In genomic region chr11:85694385-85694980, GRCh38 we compare ENCODE assay signal across 9 cellular contexts. TPM values are rescaled to one million over a fixed set of nuclear protein-coding genes. Genes with fewer than 3 reads are reported as not detected.
DNase-seq lines count a peak whose midpoint lies in the region; ATAC-seq and TF ChIP-seq lines count a peak whose summit lies in the region.
"Had no signal": no experiment of that assay in that cellular context is flagged by ENCODE, and none has a peak within 500 bp of the region (broad histone marks: within the 10 kb centered on the region; RNA-seq: fewer than 3 reads in every experiment).

No MANE protein-coding gene starts in this region.

- H3K9me3 Mint-ChIP-seq in GM23338 (no peaks in the 10 kb centered on the region), endothelial cell (ENCODE audit: unreplicated experiment) (no peaks in the 10 kb centered on the region)

- no peak overlapping the region for H3K27ac Mint-ChIP-seq in GM23338
- H3K27ac Mint-ChIP-seq in endothelial cell (ENCODE audit: unreplicated experiment): no peak overlapping the region

- H3K9me3 ChIP-seq in Peyer's patch: no peaks in the 10 kb centered on the region
- no peaks in the 10 kb centered on the region for H3K9me3 ChIP-seq in esophagus squamous epithelium
- H3K9me3 ChIP-seq: mucosa of descending colon had no signal

- H3F3A ChIP-seq in GM23338 (replicated peaks; ENCODE audit: low read depth): no peaks in the 10 kb centered on the region

- H3K4me2 ChIP-seq in GM23338: no peak overlapping the region

- ATAC-seq in GM23338 (no peak; the same call in 1 of the 3 replicates), HG03571 (IDR thresholded peaks at IDR 0.05; ENCODE audit: unreplicated experiment) (no peak), HG03442 (IDR thresholded peaks at IDR 0.05; ENCODE audit: unreplicated experiment) (no peak)
- ATAC-seq: mucosa of descending colon had no signal

- H3K4me1 Mint-ChIP-seq in GM23338 (peaks cover 6% of the 10 kb centered on the region), endothelial cell (ENCODE audit: unreplicated experiment) (peaks cover 12% of the 10 kb centered on the region)

- 87 to 90% methylated on average over 1 of the region's 1 CpG for WGBS in esophagus squamous epithelium, 2 donors

- no peak for TF ChIP-seq POLR2A in Peyer's patch (IDR thresholded peaks at IDR 0.05)
- TF ChIP-seq POLR2A in esophagus squamous epithelium (IDR thresholded peaks at IDR 0.05): no peak

- no peak overlapping the region for H3K4me3 Mint-ChIP-seq in GM23338
- no peak overlapping the region for H3K4me3 Mint-ChIP-seq in endothelial cell (ENCODE audit: unreplicated experiment)

- H3K36me3 ChIP-seq in GM23338 (ENCODE audit: insufficient read depth) (no peaks in the 10 kb centered on the region), Peyer's patch (peaks cover 0 to 34% (median 0%) of the 10 kb centered on the region in 3 donors), esophagus squamous epithelium (no peaks in the 10 kb centered on the region)

- H4K20me1 ChIP-seq in GM23338 (replicated peaks; ENCODE audit: insufficient read depth): no peaks in the 10 kb centered on the region

- no peak overlapping the region for H3K27ac ChIP-seq in GM23338 (ENCODE audit: low read depth)
- H3K27ac ChIP-seq in Peyer's patch: no peak overlapping the region
- H3K27ac ChIP-seq in esophagus squamous epithelium: no peak overlapping the region

- no peaks in the 10 kb centered on the region for H3K36me3 Mint-ChIP-seq in GM23338 (ENCODE audit: low read depth)
- no peaks in the 10 kb centered on the region for H3K36me3 Mint-ChIP-seq in endothelial cell (ENCODE audit: low read depth, unreplicated experiment)

- TF ChIP-seq CTCF in GM23338 (conservative IDR thresholded peaks at IDR 0.05; ENCODE audit: low read depth in 2 of 2): peak; percentile 67 to 72
- TF ChIP-seq CTCF in Peyer's patch (IDR thresholded peaks at IDR 0.05): peak in 4 of 6 experiments; percentile 25 to 68 (median 61)
- peak in 4 of 6 experiments; percentile 29 to 48 (median 40) for TF ChIP-seq CTCF in esophagus squamous epithelium (IDR thresholded peaks at IDR 0.05)
- TF ChIP-seq CTCF in endothelial cell (IDR thresholded peaks at IDR 0.05; ENCODE audit: unreplicated experiment): no peak

- no peak overlapping the region for H2AFZ ChIP-seq in GM23338

- no peak overlapping the region for H3K4me3 ChIP-seq in GM23338
- no peak overlapping the region for H3K4me3 ChIP-seq in Peyer's patch
- H3K4me3 ChIP-seq in esophagus squamous epithelium: no peak overlapping the region
- H3K4me3 ChIP-seq: mucosa of descending colon had no signal

- H3K27me3 Mint-ChIP-seq in GM23338 (ENCODE audit: insufficient read depth, low read depth, poor library complexity) (peaks cover 4% of the 10 kb centered on the region), endothelial cell (ENCODE audit: unreplicated experiment) (no peaks in the 10 kb centered on the region)

- DNase-seq in DMS114 treated with DMSO at 0.1 percent for 48 hours (lab: John Stamatoyannopoulos, UW; ENCODE audit: unreplicated experiment) (peak; percentile 17), GM23338 (ENCODE audit: low spot score) (peak; percentile 55), Peyer's patch (no peak), esophagus squamous epithelium (lab: John Stamatoyannopoulos, UW) (no peak), renal cortical epithelial cell (ENCODE audit: low read depth) (peak; percentile 68), endothelial cell (ENCODE audit: low spot score) (no peak)

- intact Hi-C loops in esophagus squamous epithelium (cut with DNase I): loop anchor here (10.0 kb wide), 1 partner anchor 140 kb away; no protein-coding TSS in a partner anchor

- no peaks in the 10 kb centered on the region for H3K27me3 ChIP-seq in GM23338 (ENCODE audit: insufficient read depth)
- no peaks in the 10 kb centered on the region for H3K27me3 ChIP-seq in Peyer's patch
- H3K27me3 ChIP-seq in esophagus squamous epithelium: no peaks in the 10 kb centered on the region

- no peaks in the 10 kb centered on the region for H3K79me2 ChIP-seq in GM23338 (replicated peaks; ENCODE audit: insufficient read depth)

- H3K4me1 ChIP-seq in GM23338 (ENCODE audit: insufficient read depth) (peaks cover 2% of the 10 kb centered on the region; the same call in 1 of the 2 replicates), Peyer's patch (no peaks in the 10 kb centered on the region), esophagus squamous epithelium (peaks cover 0 to 3% (median 0%) of the 10 kb centered on the region in 3 donors)

- H3K9me2 ChIP-seq in GM23338 (ENCODE audit: insufficient read depth): no peaks in the 10 kb centered on the region

TF ChIP-seq in GM23338, 12 proteins besides CTCF, POLR2A, EP300 and RAD21 (continues in another document):
- TF ChIP-seq NANOG (IDR thresholded peaks at IDR 0.05; ENCODE audit: borderline replicate concordance) (no peak), ZNF462 (CRISPR knock-in tag; IDR thresholded peaks at IDR 0.05) (no peak)

RNA-seq across cellular contexts. Expression of gene CCDC89, which starts 8.5 kb away (rescaled TPM):
- total RNA-seq in GM23338 (2014; rRNA removed; shearing (Covaris generic)): 0.31 TPM in 1 of 2 replicates, not detected in the other
- not detected in 2 replicates for polyA plus RNA-seq in GM23338 (2016; fragmentation: Nextera tagmentation; extraction: Ambion mirVana)
- total RNA-seq in Peyer's patch (10 to 100 TPM in 1 of 4 donors, 1 to 10 TPM in 3; 2.5 to 14.0 (median 7.7) TPM), esophagus squamous epithelium (1 to 10 TPM in 2 of 4 donors, under 1 TPM in 1, not detected in 1; 0.18 to 2.1 (median 1.1) TPM), renal cortical epithelial cell (1.4 and 5.8 TPM in 2 replicates), endothelial cell (ENCODE audit: unreplicated experiment) (not detected)

RNA-seq across cellular contexts. Expression of gene CREBZF, which starts 29.6 kb away (rescaled TPM):
- 64.3 and 82.2 TPM in 2 replicates for total RNA-seq in GM23338 (2014; rRNA removed; shearing (Covaris generic))
- polyA plus RNA-seq in GM23338 (2016; fragmentation: Nextera tagmentation; extraction: Ambion mirVana): 32.3 and 34.8 TPM in 2 replicates
- total RNA-seq in Peyer's patch (100 to 1,000 TPM in 1 of 4 donors, 10 to 100 TPM in 3; 63.2 to 162 (median 90.5) TPM), esophagus squamous epithelium (10 to 100 TPM; 14.8 to 67.3 (median 27.6) TPM), renal cortical epithelial cell (21.2 and 36.7 TPM in 2 replicates), endothelial cell (ENCODE audit: unreplicated experiment) (49.0 TPM)

RNA-seq across cellular contexts. Expression of gene TMEM126A, which starts 46.7 kb away (rescaled TPM):
- 24.7 and 29.5 TPM in 2 replicates for total RNA-seq in GM23338 (2014; rRNA removed; shearing (Covaris generic))
- polyA plus RNA-seq in GM23338 (2016; fragmentation: Nextera tagmentation; extraction: Ambion mirVana): 70.2 and 71.1 TPM in 2 replicates
- total RNA-seq in Peyer's patch: 10 to 100 TPM in 3 of 4 donors, not detected in 1; 10.3 to 21.7 (median 13.8) TPM
- total RNA-seq in esophagus squamous epithelium: 10 to 100 TPM in 3 of 4 donors, 1 to 10 TPM in 1; 6.8 to 38.3 (median 25.7) TPM
- 15.9 and 44.8 TPM in 2 replicates for total RNA-seq in renal cortical epithelial cell
- total RNA-seq in endothelial cell (ENCODE audit: unreplicated experiment): 17.8 TPM

Comparison
In these comparisons a context has a peak if more than half of its experiments do, and no peak if none do; other contexts are left out.
1. DNase-seq: peak in DMS114 treated with DMSO at 0.1 percent for 48 hours (single experiment), GM23338 (single experiment) and renal cortical epithelial cell (single experiment); none in Peyer's patch (0 of 3), esophagus squamous epithelium (single experiment) and endothelial cell (single experiment).